ENCODE assay signal across 1 cellular context in genomic region chr17:59752446-59752845, GRCh38.
TF ChIP-seq lines count a peak whose summit lies in the region.

No MANE protein-coding gene starts in this region.

TF ChIP-seq in HCT116, 20 proteins besides CTCF, POLR2A, EP300 and RAD21 (continued from another document):
- TF ChIP-seq EZH2phosphoT487 (IDR thresholded peaks at IDR 0.05; ENCODE audit: borderline replicate concordance), result no peak
- no peak for TF ChIP-seq ELF1 (IDR thresholded peaks at IDR 0.05; ENCODE audit: borderline replicate concordance, low read depth)
- no peak for TF ChIP-seq SIN3A (IDR thresholded peaks at IDR 0.05; ENCODE audit: low read depth)
- TF ChIP-seq CEBPB (IDR thresholded peaks at IDR 0.05; ENCODE audit: low read depth), result no peak
- no peak for TF ChIP-seq FOSL1 (IDR thresholded peaks at IDR 0.05; ENCODE audit: low read depth)
- TF ChIP-seq EZH2 (IDR thresholded peaks at IDR 0.05), result no peak
- no peak for TF ChIP-seq ZBTB33 (IDR thresholded peaks at IDR 0.05; ENCODE audit: extremely low read depth, insufficient replicate concordance, low read length)
- TF ChIP-seq REST (IDR thresholded peaks at IDR 0.05; ENCODE audit: low read depth), result no peak
- no peak for TF ChIP-seq EGR1 (IDR thresholded peaks at IDR 0.05; ENCODE audit: low read depth)
- TF ChIP-seq SRF (IDR thresholded peaks at IDR 0.05; ENCODE audit: low read depth), result no peak
- TF ChIP-seq SP1 (IDR thresholded peaks at IDR 0.05; ENCODE audit: low read depth), result no peak
- TF ChIP-seq TCF7L2 (IDR thresholded peaks at IDR 0.05; ENCODE audit: borderline replicate concordance, extremely low read depth, insufficient read depth, insufficient read length), result no peak
- no peak for TF ChIP-seq JUND (IDR thresholded peaks at IDR 0.05)
